Comparison of ENCODE assay signal across 26 cellular contexts in genomic region chr7:96532428-96532922, GRCh38.
"Had no signal": no experiment of that assay in that cellular context is flagged by ENCODE, and none has a peak within 500 bp of the region (broad histone marks: within the 10 kb centered on the region; RNA-seq: fewer than 3 reads in every experiment).

No MANE protein-coding gene starts in this region.

- H3K27me3 Mint-ChIP-seq: dendritic cell treated with granulocyte-macrophage colony-stimulating factor and Interleukin-4, amounts not matched to agents 40 ng/mL and 50 ng/mL, for 4 days had no signal

- H3K27ac Mint-ChIP-seq: activated CD4-positive, alpha-beta T cell treated with anti-CD3 and anti-CD28 coated beads, Interleukin-2, amount 10 ng/mL, durations not matched to agents 24 days and 14 days; activated CD8-positive, alpha-beta T cell treated with anti-CD3 and anti-CD28 coated beads for 36 hours; activated naive CD4-positive, alpha-beta T cell treated with anti-CD3 and anti-CD28 coated beads, Interleukin-2, amount 10 ng/mL, durations not matched to agents 7 days and 5 days; activated naive CD8-positive, alpha-beta T cell; activated naive CD8-positive, alpha-beta T cell treated with anti-CD3 and anti-CD28 coated beads, Interleukin-2, amount 50 U/mL, for 24 hours; dendritic cell treated with granulocyte-macrophage colony-stimulating factor and Interleukin-4, amounts not matched to agents 40 ng/mL and 50 ng/mL, for 4 days; T-helper 1 cell treated with Interleukin-12 subunit alpha and Interleukin-12 subunit beta and Interleukin-4 antibody, amounts not matched to agents 30 μg/mL and 1 μg/mL, for 36 hours; T-helper 2 cell treated with Interferon-gamma antibody and Interleukin-4, amounts not matched to agents 5 μg/mL and 100 μg/mL, for 36 hours had no signal

- H3K4me1 Mint-ChIP-seq: activated CD4-positive, alpha-beta T cell treated with anti-CD3 and anti-CD28 coated beads, Interleukin-2, amount 10 ng/mL, durations not matched to agents 24 days and 14 days; activated naive CD4-positive, alpha-beta T cell treated with anti-CD3 and anti-CD28 coated beads, Interleukin-2, amount 10 ng/mL, durations not matched to agents 7 days and 5 days; activated naive CD8-positive, alpha-beta T cell treated with anti-CD3 and anti-CD28 coated beads, Interleukin-2, amount 50 U/mL, for 24 hours had no signal

- H3K27me3 ChIP-seq: brain microvascular endothelial cell had no signal

- H3K4me3 Mint-ChIP-seq: activated CD4-positive, alpha-beta T cell treated with anti-CD3 and anti-CD28 coated beads, Interleukin-2, amount 10 ng/mL, durations not matched to agents 24 days and 14 days; activated CD8-positive, alpha-beta T cell treated with anti-CD3 and anti-CD28 coated beads for 36 hours; activated naive CD4-positive, alpha-beta T cell treated with anti-CD3 and anti-CD28 coated beads, Interleukin-2, amount 10 ng/mL, durations not matched to agents 7 days and 5 days; activated naive CD8-positive, alpha-beta T cell; activated naive CD8-positive, alpha-beta T cell treated with anti-CD3 and anti-CD28 coated beads, Interleukin-2, amount 50 U/mL, for 24 hours; dendritic cell treated with granulocyte-macrophage colony-stimulating factor and Interleukin-4, amounts not matched to agents 40 ng/mL and 50 ng/mL, for 4 days; T-helper 1 cell treated with Interleukin-12 subunit alpha and Interleukin-12 subunit beta and Interleukin-4 antibody, amounts not matched to agents 30 μg/mL and 1 μg/mL, for 36 hours; T-helper 2 cell treated with Interferon-gamma antibody and Interleukin-4, amounts not matched to agents 5 μg/mL and 100 μg/mL, for 36 hours had no signal

- H3K9me3 Mint-ChIP-seq: activated CD4-positive, alpha-beta T cell treated with anti-CD3 and anti-CD28 coated beads, Interleukin-2, amount 10 ng/mL, durations not matched to agents 24 days and 14 days; activated CD8-positive, alpha-beta T cell treated with anti-CD3 and anti-CD28 coated beads for 36 hours; activated naive CD4-positive, alpha-beta T cell treated with anti-CD3 and anti-CD28 coated beads, Interleukin-2, amount 10 ng/mL, durations not matched to agents 7 days and 5 days; activated naive CD8-positive, alpha-beta T cell treated with anti-CD3 and anti-CD28 coated beads, Interleukin-2, amount 50 U/mL, for 24 hours; dendritic cell treated with granulocyte-macrophage colony-stimulating factor and Interleukin-4, amounts not matched to agents 40 ng/mL and 50 ng/mL, for 4 days; T-helper 1 cell treated with Interleukin-12 subunit alpha and Interleukin-12 subunit beta and Interleukin-4 antibody, amounts not matched to agents 30 μg/mL and 1 μg/mL, for 36 hours; T-helper 2 cell treated with Interferon-gamma antibody and Interleukin-4, amounts not matched to agents 5 μg/mL and 100 μg/mL, for 36 hours had no signal

- H3K27ac ChIP-seq: brain microvascular endothelial cell, PC-9, RWPE1 had no signal

- H3K4me3 ChIP-seq: PC-9 had no signal

- ATAC-seq: activated CD8-positive, alpha-beta T cell treated with anti-CD3 and anti-CD28 coated beads for 36 hours; activated naive CD8-positive, alpha-beta T cell treated with anti-CD3 and anti-CD28 coated beads, Interleukin-2, amount 50 U/mL, for 24 hours; Right ventricle myocardium inferior had no signal

- H2AFZ ChIP-seq: PC-9 had no signal

- H3K36me3 Mint-ChIP-seq: activated naive CD4-positive, alpha-beta T cell treated with anti-CD3 and anti-CD28 coated beads, Interleukin-2, amount 10 ng/mL, durations not matched to agents 7 days and 5 days; activated naive CD8-positive, alpha-beta T cell had no signal

- DNase-seq: activated CD4-positive, alpha-beta T cell treated with anti-CD3 and anti-CD28 coated beads, Interleukin-2, amount 10 ng/mL, durations not matched to agents 24 days and 14 days; activated CD4-positive, alpha-beta T cell treated with anti-CD3 and anti-CD28 coated beads, Interleukin-2, amount 50 U/mL, for 4 hours; activated CD8-positive, alpha-beta T cell treated with anti-CD3 and anti-CD28 coated beads for 36 hours; activated effector memory CD4-positive, alpha-beta T cell treated with Interleukin-2 at 50 U/mL for 16 hours; activated naive CD4-positive, alpha-beta T cell treated with anti-CD3 and anti-CD28 coated beads, Interleukin-2, amount 10 ng/mL, durations not matched to agents 7 days and 5 days; activated naive CD8-positive, alpha-beta T cell treated with anti-CD3 and anti-CD28 coated beads, Interleukin-2, amount 50 U/mL, for 24 hours; activated T-cell treated with anti-CD3 and anti-CD28 coated beads, Interleukin-2, amount 50 U/mL, for 1 hour; aorta; brain microvascular endothelial cell; central memory CD4-positive, alpha-beta T cell; Karpas-422; KBM-7; NCI-H1105; NCI-H1436 treated with DMSO at 0.1 percent for 48 hours; NCI-H1694 treated with DMSO at 0.1 percent for 48 hours; NCI-H2081; NCI-H2171; NCI-H510A; PC-9; SIG-M5 had no signal

- H3K36me3 ChIP-seq: brain microvascular endothelial cell had no signal

- H3K4me2 ChIP-seq: PC-9 had no signal
